Comparison of ENCODE assay signal across 8 cellular contexts in the genomic region with DNA sequence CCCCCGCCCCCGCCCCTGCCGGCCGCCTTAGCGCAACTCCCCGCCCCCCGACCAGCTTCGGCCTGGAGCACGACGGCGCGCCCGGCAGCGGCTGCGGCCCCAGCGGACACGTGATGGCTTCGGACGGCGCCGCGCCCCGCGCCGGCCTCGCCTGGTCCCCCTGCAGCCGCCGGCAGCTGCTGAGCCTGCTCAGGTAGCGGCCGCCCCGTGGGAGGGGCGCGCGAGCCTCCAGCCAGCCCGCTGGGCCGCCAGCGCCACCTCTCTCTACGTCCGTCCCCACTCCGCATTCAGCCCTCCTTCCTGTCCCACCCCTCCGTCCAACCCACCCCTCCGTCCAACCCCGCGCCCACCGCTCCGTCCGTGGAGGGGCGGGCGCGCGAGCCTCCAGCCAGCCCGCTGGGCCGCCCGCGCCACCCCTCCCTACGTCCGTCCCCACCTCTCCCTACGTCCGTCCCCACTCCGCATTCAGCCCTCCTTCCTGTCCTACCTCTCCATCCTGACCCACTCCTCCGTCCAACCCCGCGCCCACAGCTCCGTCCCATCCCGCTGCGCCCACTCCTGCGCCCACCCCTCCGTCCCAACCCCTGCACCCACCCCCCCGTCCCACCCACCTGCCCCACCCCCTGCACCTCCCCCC. TPM values are rescaled to one million over a fixed set of nuclear protein-coding genes. Genes with fewer than 3 reads are reported as not detected.
A peak's percentile ranks its signal among the peaks of the same experiment; 100 is the strongest.
DNase-seq lines count a peak whose midpoint lies in the region; ATAC-seq, FAIRE-seq and TF ChIP-seq lines count a peak whose summit lies in the region.

No MANE protein-coding gene starts in this region.

- H3K36me3 Mint-ChIP-seq in memory B cell (no peaks in the 10 kb centered on the region), Calu3 (ENCODE audit: insufficient read depth, unreplicated experiment) (peaks cover 5% of the 10 kb centered on the region)

- CTCF ChIA-PET in HEK293 (lab: Yijun Ruan, JAX) (interaction anchor here (0.5 to 1.3 kb wide), 4 partner anchors 10 to 315 kb away, joined by 3 to 8 read pairs (median 3); a partner anchor contains a TSS), Calu3 (lab: Charles Lee) (no interaction called here)

- H3K36me3 ChIP-seq in BE2C (no peaks in the 10 kb centered on the region), HEK293 (ENCODE audit: control insufficient read depth in 2 of 2, insufficient read depth in 1 of 2, low read length in 2 of 2) (peaks cover 0 to 16% of the 10 kb centered on the region in 2 experiments; a peak in 1 of 3 replicates), bronchial epithelial cell (ENCODE audit: control insufficient read depth, insufficient read depth, low read length) (no peaks in the 10 kb centered on the region)

- H3K27ac ChIP-seq in HEK293 (ENCODE audit: extremely low read depth, low read depth, low read length): no peak overlapping the region

- ATAC-seq in memory B cell (ENCODE audit: low read depth) (peak; percentile 46), GM18870 (IDR thresholded peaks at IDR 0.05; ENCODE audit: unreplicated experiment) (no peak), GM19463 (IDR thresholded peaks at IDR 0.05; ENCODE audit: unreplicated experiment) (no peak)

- TF ChIP-seq CTCF in BE2C (IDR thresholded peaks at IDR 0.05; ENCODE audit: low read depth, low read length) (no peak), HEK293 (tag by site-specific recombination; IDR thresholded peaks at IDR 0.05) (no peak), bronchial epithelial cell (IDR thresholded peaks at IDR 0.05; ENCODE audit: insufficient read depth, low read length, severe bottlenecking) (no peak), Calu3 (IDR thresholded peaks at IDR 0.05; ENCODE audit: unreplicated experiment) (no peak)

- peaks cover 2% of the 10 kb centered on the region for H3K27me3 Mint-ChIP-seq in memory B cell
- peaks cover 11% of the 10 kb centered on the region for H3K27me3 Mint-ChIP-seq in Calu3 (ENCODE audit: unreplicated experiment)

- intact Hi-C loops in Calu3 (cut with micrococcal nuclease; ENCODE audit: unreplicated experiment): no loop called here

- DNase-seq in BE2C (peak; percentile 70), bronchial epithelial cell (ENCODE audit: low read depth) (no peak), memory B cell (ENCODE audit: low spot score in 2 of 2) (no peak), Calu3 (no peak), NOMO-1 treated with DMSO at 0.1 percent for 48 hours (lab: John Stamatoyannopoulos, UW; ENCODE audit: unreplicated experiment) (no peak)

- POLR2A ChIA-PET in HEK293 (lab: Yijun Ruan, JAX): interaction anchor here (1.0 to 1.5 kb wide), 5 partner anchors 11 to 31 kb away, joined by 3 to 5 read pairs (median 4); a partner anchor contains a TSS

- no peaks in the 10 kb centered on the region for H3K4me1 ChIP-seq in BE2C
- 0 out of 2 replicates have a peak, but pooled peaks cover 3% of the 10 kb centered on the region for H3K4me1 ChIP-seq in HEK293 (ENCODE audit: control insufficient read depth, insufficient read depth, low read length)

- peak overlapping the region; percentile 23; the same call in 1 of the 2 replicates for H3K4me3 ChIP-seq in BE2C (ENCODE audit: low read depth, low read length)
- peak overlapping the region; percentile 8; the same call in 1 of the 2 replicates for H3K4me3 ChIP-seq in HEK293 (ENCODE audit: low read depth, low read length)
- H3K4me3 ChIP-seq in bronchial epithelial cell (ENCODE audit: low read depth, low read length): peak overlapping the region; percentile 23

- H3K4me3 Mint-ChIP-seq in memory B cell: peak overlapping the region; percentile 78
- no peak overlapping the region for H3K4me3 Mint-ChIP-seq in Calu3 (ENCODE audit: low read depth, unreplicated experiment)

- no peaks in the 10 kb centered on the region for H3K9me3 ChIP-seq in BE2C
- H3K9me3 ChIP-seq in HEK293 (ENCODE audit: control insufficient read depth, insufficient read depth, low read depth, low read length): no peaks in the 10 kb centered on the region

- no peak for FAIRE-seq in bronchial epithelial cell (lab: Jason Lieb, UNC)

- H3K4me1 Mint-ChIP-seq in memory B cell: peaks cover 8% of the 10 kb centered on the region
- H3K4me1 Mint-ChIP-seq in Calu3 (ENCODE audit: low read depth, unreplicated experiment): no peaks in the 10 kb centered on the region

- no peaks in the 10 kb centered on the region for H3K9me3 Mint-ChIP-seq in memory B cell
- no peaks in the 10 kb centered on the region for H3K9me3 Mint-ChIP-seq in Calu3 (ENCODE audit: low read depth, unreplicated experiment)

- no TSS peak for BruUV-seq in Calu3 (replicated peaks; lab: Mats Ljungman, UMichigan)

- H3K27me3 ChIP-seq in BE2C: no peaks in the 10 kb centered on the region
- H3K27me3 ChIP-seq in bronchial epithelial cell (ENCODE audit: control insufficient read depth, insufficient read depth, low read length): peaks cover 5% of the 10 kb centered on the region

- H3K27ac Mint-ChIP-seq in memory B cell: peak overlapping the region; percentile 17
- H3K27ac Mint-ChIP-seq in Calu3 (ENCODE audit: unreplicated experiment): no peak overlapping the region

TF ChIP-seq in HEK293, 187 proteins besides CTCF, POLR2A, EP300 and RAD21 (continues in another document):
- TF ChIP-seq, protein P1, sequence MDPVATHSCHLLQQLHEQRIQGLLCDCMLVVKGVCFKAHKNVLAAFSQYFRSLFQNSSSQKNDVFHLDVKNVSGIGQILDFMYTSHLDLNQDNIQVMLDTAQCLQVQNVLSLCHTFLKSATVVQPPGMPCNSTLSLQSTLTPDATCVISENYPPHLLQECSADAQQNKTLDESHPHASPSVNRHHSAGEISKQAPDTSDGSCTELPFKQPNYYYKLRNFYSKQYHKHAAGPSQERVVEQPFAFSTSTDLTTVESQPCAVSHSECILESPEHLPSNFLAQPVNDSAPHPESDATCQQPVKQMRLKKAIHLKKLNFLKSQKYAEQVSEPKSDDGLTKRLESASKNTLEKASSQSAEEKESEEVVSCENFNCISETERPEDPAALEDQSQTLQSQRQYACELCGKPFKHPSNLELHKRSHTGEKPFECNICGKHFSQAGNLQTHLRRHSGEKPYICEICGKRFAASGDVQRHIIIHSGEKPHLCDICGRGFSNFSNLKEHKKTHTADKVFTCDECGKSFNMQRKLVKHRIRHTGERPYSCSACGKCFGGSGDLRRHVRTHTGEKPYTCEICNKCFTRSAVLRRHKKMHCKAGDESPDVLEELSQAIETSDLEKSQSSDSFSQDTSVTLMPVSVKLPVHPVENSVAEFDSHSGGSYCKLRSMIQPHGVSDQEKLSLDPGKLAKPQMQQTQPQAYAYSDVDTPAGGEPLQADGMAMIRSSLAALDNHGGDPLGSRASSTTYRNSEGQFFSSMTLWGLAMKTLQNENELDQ (tag by site-specific recombination; IDR thresholded peaks at IDR 0.05; ENCODE audit: low read depth): no peak
- TF ChIP-seq ZFP3 (tag by site-specific recombination; IDR thresholded peaks at IDR 0.05; ENCODE audit: low read depth) (no peak), ZNF76 (tag by site-specific recombination; IDR thresholded peaks at IDR 0.05; ENCODE audit: borderline replicate concordance, low read depth) (no peak), ZNF555 (tag by site-specific recombination; conservative IDR thresholded peaks at IDR 0.05) (no peak), ZNF785 (tag by site-specific recombination; IDR thresholded peaks at IDR 0.05) (no peak)
- TF ChIP-seq, protein P2, sequence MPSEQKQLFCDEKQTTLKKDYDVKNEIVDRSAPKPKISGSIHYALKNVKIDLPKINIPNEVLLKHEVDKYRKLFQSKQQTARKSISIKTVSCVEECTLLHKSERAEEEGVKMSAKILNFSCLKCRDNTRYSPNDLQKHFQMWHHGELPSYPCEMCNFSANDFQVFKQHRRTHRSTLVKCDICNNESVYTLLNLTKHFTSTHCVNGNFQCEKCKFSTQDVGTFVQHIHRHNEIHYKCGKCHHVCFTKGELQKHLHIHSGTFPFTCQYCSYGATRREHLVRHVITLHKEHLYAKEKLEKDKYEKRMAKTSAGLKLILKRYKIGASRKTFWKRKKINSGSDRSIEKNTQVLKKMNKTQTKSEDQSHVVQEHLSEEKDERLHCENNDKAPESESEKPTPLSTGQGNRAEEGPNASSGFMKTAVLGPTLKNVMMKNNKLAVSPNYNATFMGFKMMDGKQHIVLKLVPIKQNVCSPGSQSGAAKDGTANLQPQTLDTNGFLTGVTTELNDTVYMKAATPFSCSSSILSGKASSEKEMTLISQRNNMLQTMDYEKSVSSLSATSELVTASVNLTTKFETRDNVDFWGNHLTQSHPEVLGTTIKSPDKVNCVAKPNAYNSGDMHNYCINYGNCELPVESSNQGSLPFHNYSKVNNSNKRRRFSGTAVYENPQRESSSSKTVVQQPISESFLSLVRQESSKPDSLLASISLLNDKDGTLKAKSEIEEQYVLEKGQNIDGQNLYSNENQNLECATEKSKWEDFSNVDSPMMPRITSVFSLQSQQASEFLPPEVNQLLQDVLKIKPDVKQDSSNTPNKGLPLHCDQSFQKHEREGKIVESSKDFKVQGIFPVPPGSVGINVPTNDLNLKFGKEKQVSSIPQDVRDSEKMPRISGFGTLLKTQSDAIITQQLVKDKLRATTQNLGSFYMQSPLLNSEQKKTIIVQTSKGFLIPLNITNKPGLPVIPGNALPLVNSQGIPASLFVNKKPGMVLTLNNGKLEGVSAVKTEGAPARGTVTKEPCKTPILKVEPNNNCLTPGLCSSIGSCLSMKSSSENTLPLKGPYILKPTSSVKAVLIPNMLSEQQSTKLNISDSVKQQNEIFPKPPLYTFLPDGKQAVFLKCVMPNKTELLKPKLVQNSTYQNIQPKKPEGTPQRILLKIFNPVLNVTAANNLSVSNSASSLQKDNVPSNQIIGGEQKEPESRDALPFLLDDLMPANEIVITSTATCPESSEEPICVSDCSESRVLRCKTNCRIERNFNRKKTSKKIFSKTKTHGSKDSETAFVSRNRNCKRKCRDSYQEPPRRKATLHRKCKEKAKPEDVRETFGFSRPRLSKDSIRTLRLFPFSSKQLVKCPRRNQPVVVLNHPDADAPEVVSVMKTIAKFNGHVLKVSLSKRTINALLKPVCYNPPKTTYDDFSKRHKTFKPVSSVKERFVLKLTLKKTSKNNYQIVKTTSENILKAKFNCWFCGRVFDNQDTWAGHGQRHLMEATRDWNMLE (tag by site-specific recombination; conservative IDR thresholded peaks at IDR 0.05; ENCODE audit: low read depth): no peak

RNA-seq across cellular contexts. Expression of a gene that starts 6.5 kb away (rescaled TPM):
- 6.1 TPM for polyA plus RNA-seq in BE2C (2012; ENCODE audit: insufficient read depth, insufficient read length, low read depth)
- 0.53 and 1.0 TPM in 2 replicates for total RNA-seq in bronchial epithelial cell
- total RNA-seq in Calu3 (2022): 4.7 and 5.8 TPM in 2 replicates

RNA-seq across cellular contexts. Expression of a gene that starts 10.9 kb away (rescaled TPM):
- 63.9 TPM for polyA plus RNA-seq in BE2C (2012; ENCODE audit: insufficient read depth, insufficient read length, low read depth)
- 13.7 and 15.5 TPM in 2 replicates for total RNA-seq in bronchial epithelial cell
- 23.4 and 25.8 TPM in 2 replicates for total RNA-seq in Calu3 (2022)

RNA-seq across cellular contexts. Expression of a gene that starts 31.1 kb away (rescaled TPM):
- polyA plus RNA-seq in BE2C (2012; ENCODE audit: insufficient read depth, insufficient read length, low read depth): 29.3 TPM
- total RNA-seq in bronchial epithelial cell: 5.5 and 9.2 TPM in 2 replicates
- 15.1 and 19.9 TPM in 2 replicates for total RNA-seq in Calu3 (2022)

RNA-seq across cellular contexts. Expression of a gene that starts 50.2 kb away (rescaled TPM):
- 33.4 TPM for polyA plus RNA-seq in BE2C (2012; ENCODE audit: insufficient read depth, insufficient read length, low read depth)
- total RNA-seq in bronchial epithelial cell (2.6 and 2.9 TPM in 2 replicates), Calu3 (2022) (9.3 and 11.6 TPM in 2 replicates)

RNA-seq across cellular contexts. Expression of a gene that starts 52.5 kb away (rescaled TPM):
- polyA plus RNA-seq in BE2C (2012; ENCODE audit: insufficient read depth, insufficient read length, low read depth): 4.9 TPM
- total RNA-seq in bronchial epithelial cell (under 0.01 and 0.38 TPM in 2 replicates), Calu3 (2022) (0.71 and 0.94 TPM in 2 replicates)
